ENCODE assay signal across 1 cellular context in the genomic region with DNA sequence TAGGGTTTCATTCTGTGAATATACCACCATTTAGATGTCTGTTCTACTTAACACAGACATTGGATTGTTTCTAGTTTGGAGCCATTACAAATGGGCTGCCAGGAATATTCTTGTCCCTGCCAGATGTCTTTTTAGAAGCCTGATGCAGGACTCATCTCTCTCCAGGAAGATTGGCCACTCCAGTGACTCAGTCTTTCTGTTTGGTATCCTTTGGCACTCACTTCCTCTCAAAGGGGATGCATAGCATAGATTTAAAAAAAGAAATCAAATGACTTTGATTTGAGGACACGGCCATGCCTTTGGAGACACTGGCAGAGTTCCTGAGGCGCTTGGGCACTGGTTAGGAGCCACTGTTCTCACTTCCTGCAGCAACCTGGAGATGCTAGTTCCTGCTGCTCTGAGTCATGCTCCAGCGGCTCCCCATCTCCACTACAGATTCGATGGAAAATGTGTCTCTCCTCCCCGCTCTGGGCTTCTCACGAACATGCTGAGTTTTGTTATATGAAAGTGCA.
TF ChIP-seq lines count a peak whose summit lies in the region.

No MANE protein-coding gene starts in this region.

TF ChIP-seq in GM23338, 12 proteins besides CTCF, POLR2A, EP300 and RAD21 (continued from another document):
- TF ChIP-seq, protein P1, sequence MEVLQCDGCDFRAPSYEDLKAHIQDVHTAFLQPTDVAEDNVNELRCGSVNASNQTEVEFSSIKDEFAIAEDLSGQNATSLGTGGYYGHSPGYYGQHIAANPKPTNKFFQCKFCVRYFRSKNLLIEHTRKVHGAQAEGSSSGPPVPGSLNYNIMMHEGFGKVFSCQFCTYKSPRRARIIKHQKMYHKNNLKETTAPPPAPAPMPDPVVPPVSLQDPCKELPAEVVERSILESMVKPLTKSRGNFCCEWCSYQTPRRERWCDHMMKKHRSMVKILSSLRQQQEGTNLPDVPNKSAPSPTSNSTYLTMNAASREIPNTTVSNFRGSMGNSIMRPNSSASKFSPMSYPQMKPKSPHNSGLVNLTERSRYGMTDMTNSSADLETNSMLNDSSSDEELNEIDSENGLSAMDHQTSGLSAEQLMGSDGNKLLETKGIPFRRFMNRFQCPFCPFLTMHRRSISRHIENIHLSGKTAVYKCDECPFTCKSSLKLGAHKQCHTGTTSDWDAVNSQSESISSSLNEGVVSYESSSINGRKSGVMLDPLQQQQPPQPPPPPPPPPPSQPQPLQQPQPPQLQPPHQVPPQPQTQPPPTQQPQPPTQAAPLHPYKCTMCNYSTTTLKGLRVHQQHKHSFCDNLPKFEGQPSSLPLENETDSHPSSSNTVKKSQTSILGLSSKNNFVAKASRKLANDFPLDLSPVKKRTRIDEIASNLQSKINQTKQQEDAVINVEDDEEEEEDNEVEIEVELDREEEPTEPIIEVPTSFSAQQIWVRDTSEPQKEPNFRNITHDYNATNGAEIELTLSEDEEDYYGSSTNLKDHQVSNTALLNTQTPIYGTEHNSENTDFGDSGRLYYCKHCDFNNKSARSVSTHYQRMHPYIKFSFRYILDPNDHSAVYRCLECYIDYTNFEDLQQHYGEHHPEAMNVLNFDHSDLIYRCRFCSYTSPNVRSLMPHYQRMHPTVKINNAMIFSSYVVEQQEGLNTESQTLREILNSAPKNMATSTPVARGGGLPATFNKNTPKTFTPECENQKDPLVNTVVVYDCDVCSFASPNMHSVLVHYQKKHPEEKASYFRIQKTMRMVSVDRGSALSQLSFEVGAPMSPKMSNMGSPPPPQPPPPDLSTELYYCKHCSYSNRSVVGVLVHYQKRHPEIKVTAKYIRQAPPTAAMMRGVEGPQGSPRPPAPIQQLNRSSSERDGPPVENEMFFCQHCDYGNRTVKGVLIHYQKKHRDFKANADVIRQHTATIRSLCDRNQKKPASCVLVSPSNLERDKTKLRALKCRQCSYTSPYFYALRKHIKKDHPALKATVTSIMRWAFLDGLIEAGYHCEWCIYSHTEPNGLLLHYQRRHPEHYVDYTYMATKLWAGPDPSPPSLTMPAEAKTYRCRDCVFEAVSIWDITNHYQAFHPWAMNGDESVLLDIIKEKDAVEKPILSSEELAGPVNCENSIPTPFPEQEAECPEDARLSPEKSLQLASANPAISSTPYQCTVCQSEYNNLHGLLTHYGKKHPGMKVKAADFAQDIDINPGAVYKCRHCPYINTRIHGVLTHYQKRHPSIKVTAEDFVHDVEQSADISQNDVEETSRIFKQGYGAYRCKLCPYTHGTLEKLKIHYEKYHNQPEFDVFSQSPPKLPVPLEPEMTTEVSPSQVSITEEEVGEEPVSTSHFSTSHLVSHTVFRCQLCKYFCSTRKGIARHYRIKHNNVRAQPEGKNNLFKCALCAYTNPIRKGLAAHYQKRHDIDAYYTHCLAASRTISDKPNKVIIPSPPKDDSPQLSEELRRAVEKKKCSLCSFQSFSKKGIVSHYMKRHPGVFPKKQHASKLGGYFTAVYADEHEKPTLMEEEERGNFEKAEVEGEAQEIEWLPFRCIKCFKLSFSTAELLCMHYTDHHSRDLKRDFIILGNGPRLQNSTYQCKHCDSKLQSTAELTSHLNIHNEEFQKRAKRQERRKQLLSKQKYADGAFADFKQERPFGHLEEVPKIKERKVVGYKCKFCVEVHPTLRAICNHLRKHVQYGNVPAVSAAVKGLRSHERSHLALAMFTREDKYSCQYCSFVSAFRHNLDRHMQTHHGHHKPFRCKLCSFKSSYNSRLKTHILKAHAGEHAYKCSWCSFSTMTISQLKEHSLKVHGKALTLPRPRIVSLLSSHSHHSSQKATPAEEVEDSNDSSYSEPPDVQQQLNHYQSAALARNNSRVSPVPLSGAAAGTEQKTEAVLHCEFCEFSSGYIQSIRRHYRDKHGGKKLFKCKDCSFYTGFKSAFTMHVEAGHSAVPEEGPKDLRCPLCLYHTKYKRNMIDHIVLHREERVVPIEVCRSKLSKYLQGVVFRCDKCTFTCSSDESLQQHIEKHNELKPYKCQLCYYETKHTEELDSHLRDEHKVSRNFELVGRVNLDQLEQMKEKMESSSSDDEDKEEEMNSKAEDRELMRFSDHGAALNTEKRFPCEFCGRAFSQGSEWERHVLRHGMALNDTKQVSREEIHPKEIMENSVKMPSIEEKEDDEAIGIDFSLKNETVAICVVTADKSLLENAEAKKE (CRISPR knock-in tag; IDR thresholded peaks at IDR 0.05) = no peak
- no peak for TF ChIP-seq ZNF114 (CRISPR knock-in tag; IDR thresholded peaks at IDR 0.05)
- TF ChIP-seq NANOG (IDR thresholded peaks at IDR 0.05; ENCODE audit: borderline replicate concordance) = no peak
